Comparison of ENCODE assay signal across 19 cellular contexts in genomic region chr9:113139225-113139829, GRCh38. TPM values are rescaled to one million over a fixed set of nuclear protein-coding genes. Genes with fewer than 3 reads are reported as not detected.
DNase-seq lines count a peak whose midpoint lies in the region; ATAC-seq, FAIRE-seq and TF ChIP-seq lines count a peak whose summit lies in the region.
"Had no signal": no experiment of that assay in that cellular context is flagged by ENCODE, and none has a peak within 500 bp of the region (broad histone marks: within the 10 kb centered on the region; RNA-seq: fewer than 3 reads in every experiment).

No MANE protein-coding gene starts in this region.

- no peak overlapping the region for H3K27ac Mint-ChIP-seq in mesothelial cell of epicardium
- H3K27ac Mint-ChIP-seq: IgD-negative memory B cell had no signal

- DNase-seq in COLO829 (ENCODE audit: low spot score): peak; percentile 58
- peak in 1 of 2 donors; percentile 36 for DNase-seq in frontal cortex (ENCODE audit: low spot score in 2 of 2)
- DNase-seq in mesenteric fat pad (ENCODE audit: low spot score): peak; percentile 49
- DNase-seq in putamen (ENCODE audit: low spot score): peak; percentile 98
- no peak for DNase-seq in ecto neural progenitor cell (ENCODE audit: low spot score)
- DNase-seq in mesothelial cell of epicardium (ENCODE audit: low spot score in 2 of 2, unreplicated experiment in 2 of 2): no peak
- no peak for DNase-seq in stimulated activated CD4-positive, alpha-beta T cell treated with anti-CD3 and anti-CD28 coated beads, Interleukin-12 subunit alpha, Interleukin-12 subunit beta, amount 100 ng/mL, for 4 hours
- DNase-seq: DMS 273 treated with DMSO at 0.1 percent for 48 hours, GDM1, Kasumi-1, MM.1S, NCI-H1092 treated with DMSO at 0.1 percent for 48 hours, NCI-H2227 treated with DMSO at 0.1 percent for 48 hours, NCI-H524 treated with DMSO at 0.1 percent for 48 hours had no signal

- no peaks in the 10 kb centered on the region for H3K4me1 Mint-ChIP-seq in mesothelial cell of epicardium
- H3K4me1 Mint-ChIP-seq: IgD-negative memory B cell had no signal

- H3K4me3 Mint-ChIP-seq in mesothelial cell of epicardium: no peak overlapping the region
- H3K4me3 Mint-ChIP-seq: IgD-negative memory B cell had no signal

- H3K27me3 Mint-ChIP-seq in mesothelial cell of epicardium (ENCODE audit: low read depth): peaks cover 11% of the 10 kb centered on the region

- peak; percentile 94 for FAIRE-seq in frontal cortex (lab: Jason Lieb, UNC)
- FAIRE-seq: A204.1, GM12891, GM18507 had no signal

- H3K9me3 Mint-ChIP-seq in mesothelial cell of epicardium: peaks cover 22% of the 10 kb centered on the region

- no peak for ATAC-seq in HG03442 (IDR thresholded peaks at IDR 0.05; ENCODE audit: unreplicated experiment)

- TF ChIP-seq CTCF in mesothelial cell of epicardium (IDR thresholded peaks at IDR 0.05; ENCODE audit: unreplicated experiment): no peak

- H3K36me3 Mint-ChIP-seq in mesothelial cell of epicardium: no peaks in the 10 kb centered on the region
- H3K36me3 Mint-ChIP-seq: IgD-negative memory B cell had no signal

RNA-seq across cellular contexts. Expression of gene SLC31A2, which starts 11.5 kb away (rescaled TPM):
- 6.9 TPM for total RNA-seq in frontal cortex
- 62.4 TPM for total RNA-seq in mesenteric fat pad
- total RNA-seq in mesothelial cell of epicardium: 7.2 to 8.5 TPM (median 7.8 TPM) in 3 replicates

Comparison
In these comparisons a context has a peak if more than half of its experiments do, and no peak if none do; other contexts are left out.
1. DNase-seq: peak in COLO829 (single experiment), mesenteric fat pad (single experiment) and putamen (single experiment); none in ecto neural progenitor cell (single experiment), mesothelial cell of epicardium (0 of 2) and stimulated activated CD4-positive, alpha-beta T cell treated with anti-CD3 and anti-CD28 coated beads, Interleukin-12 subunit alpha, Interleukin-12 subunit beta, amount 100 ng/mL, for 4 hours (single experiment).